8 cellular contexts compared by ENCODE assay signal in genomic region chr2:121041516-121041915, GRCh38.
"Had no signal": no experiment of that assay in that cellular context is flagged by ENCODE, and none has a peak within 500 bp of the region (broad histone marks: within the 10 kb centered on the region; RNA-seq: fewer than 3 reads in every experiment).

No MANE protein-coding gene starts in this region.

- H3K36me3 Mint-ChIP-seq: IgD-negative memory B cell had no signal

- H3K27ac ChIP-seq: HL-60, KMS-11 had no signal

- H3K4me1 Mint-ChIP-seq: IgD-negative memory B cell had no signal

- H3K27ac Mint-ChIP-seq: IgD-negative memory B cell had no signal

- DNase-seq: IMR-90, KBM-7, KG1 had no signal

- H3K9ac ChIP-seq: KMS-11 had no signal

- H3K4me2 ChIP-seq: KMS-11 had no signal

- ATAC-seq: HepG2 had no signal

- FAIRE-seq: HepG2, HTR-8/SVneo had no signal
